In genomic region chr9:38000735-38001134, GRCh38 we compare ENCODE assay signal across 20 cellular contexts.
DNase-seq lines count a peak whose midpoint lies in the region; ATAC-seq, FAIRE-seq and TF ChIP-seq lines count a peak whose summit lies in the region.
"Had no signal": no experiment of that assay in that cellular context is flagged by ENCODE, and none has a peak within 500 bp of the region (broad histone marks: within the 10 kb centered on the region; RNA-seq: fewer than 3 reads in every experiment).

No MANE protein-coding gene starts in this region.

- no peaks in the 10 kb centered on the region for H3K27me3 ChIP-seq in HCT116 (ENCODE audit: insufficient read depth, low read length)
- H3K27me3 ChIP-seq: brain microvascular endothelial cell, gastroesophageal sphincter, thyroid gland had no signal

- CTCF ChIA-PET in HCT116 (lab: Charles Lee), result no interaction called here
- CTCF ChIA-PET in RWPE1 (lab: Yijun Ruan, JAX), result no interaction called here
- CTCF ChIA-PET in activated naive CD4-positive, alpha-beta T cell treated with anti-CD3 and anti-CD28 coated beads, Interleukin-2, amount 10 ng/mL, durations not matched to agents 7 days and 5 days (lab: Charles Lee), result no interaction called here

- POLR2A ChIA-PET in HCT116 (lab: Charles Lee) (no interaction called here), RWPE1 (lab: Yijun Ruan, JAX; ENCODE audit: low non-redundant PET) (no interaction called here)

- H3K79me2 ChIP-seq in HCT116 (ENCODE audit: insufficient read depth, low read length), result peaks cover 82% of the 10 kb centered on the region

- H3K9me3 ChIP-seq in HCT116 (ENCODE audit: control insufficient read depth in 1 of 2, insufficient read depth in 1 of 2, low read depth in 1 of 2, low read length in 2 of 2), result no peaks in the 10 kb centered on the region
- H3K9me3 ChIP-seq: gastroesophageal sphincter, thyroid gland had no signal

- peaks cover 25 to 77% of the 10 kb centered on the region in 2 experiments for H3K4me1 ChIP-seq in HCT116 (ENCODE audit: control insufficient read depth in 1 of 2, insufficient read depth in 2 of 2, low read length in 2 of 2)

- peaks cover 30% of the 10 kb centered on the region for H3K4me1 Mint-ChIP-seq in mesothelial cell of epicardium
- peaks cover 8% of the 10 kb centered on the region for H3K4me1 Mint-ChIP-seq in activated naive CD4-positive, alpha-beta T cell treated with anti-CD3 and anti-CD28 coated beads, Interleukin-2, amount 10 ng/mL, durations not matched to agents 7 days and 5 days
- H3K4me1 Mint-ChIP-seq in activated T-helper 1 cell treated with anti-CD3 and anti-CD28 coated beads, Interleukin-12 subunit alpha, Interleukin-12 subunit beta, Interleukin-2, Interleukin-4 antibody, amounts not matched to agents 30 ng/mL and 10 ng/mL and 1 ng/mL, durations not matched to agents 14 hours and 24 hours and 36 hours (ENCODE audit: low read depth), result peaks cover 20% of the 10 kb centered on the region

- H3K4me3 Mint-ChIP-seq in mesothelial cell of epicardium, result no peak overlapping the region
- H3K4me3 Mint-ChIP-seq in activated naive CD4-positive, alpha-beta T cell treated with anti-CD3 and anti-CD28 coated beads, Interleukin-2, amount 10 ng/mL, durations not matched to agents 7 days and 5 days, result no peak overlapping the region
- no peak overlapping the region for H3K4me3 Mint-ChIP-seq in activated T-helper 1 cell treated with anti-CD3 and anti-CD28 coated beads, Interleukin-12 subunit alpha, Interleukin-12 subunit beta, Interleukin-2, Interleukin-4 antibody, amounts not matched to agents 30 ng/mL and 10 ng/mL and 1 ng/mL, durations not matched to agents 14 hours and 24 hours and 36 hours
- H3K4me3 Mint-ChIP-seq: activated naive CD8-positive, alpha-beta T cell treated with anti-CD3 and anti-CD28 coated beads, Interleukin-2, amount 50 U/mL, for 24 hours; CD4-positive, CD25-positive, alpha-beta regulatory T cell; stimulated activated memory B cell treated with anti-CD40 and anti-IgM and Interleukin-4, amounts not matched to agents 10 μg/mL and 1 μg/mL and 100 μg/mL, for 72 hours had no signal

- H3K9ac ChIP-seq in HCT116 (ENCODE audit: low read length), result no peak overlapping the region

- no peaks in the 10 kb centered on the region for H3K9me3 Mint-ChIP-seq in mesothelial cell of epicardium
- H3K9me3 Mint-ChIP-seq in activated naive CD4-positive, alpha-beta T cell treated with anti-CD3 and anti-CD28 coated beads, Interleukin-2, amount 10 ng/mL, durations not matched to agents 7 days and 5 days, result no peaks in the 10 kb centered on the region
- no peaks in the 10 kb centered on the region for H3K9me3 Mint-ChIP-seq in activated T-helper 1 cell treated with anti-CD3 and anti-CD28 coated beads, Interleukin-12 subunit alpha, Interleukin-12 subunit beta, Interleukin-2, Interleukin-4 antibody, amounts not matched to agents 30 ng/mL and 10 ng/mL and 1 ng/mL, durations not matched to agents 14 hours and 24 hours and 36 hours
- H3K9me3 Mint-ChIP-seq: activated naive CD8-positive, alpha-beta T cell treated with anti-CD3 and anti-CD28 coated beads, Interleukin-2, amount 50 U/mL, for 24 hours; stimulated activated memory B cell treated with anti-CD40 and anti-IgM and Interleukin-4, amounts not matched to agents 10 μg/mL and 1 μg/mL and 100 μg/mL, for 72 hours had no signal

- intact Hi-C loops in HCT116 (cut with micrococcal nuclease), result no loop called here
- intact Hi-C loops in activated T-helper 1 cell treated with anti-CD3 and anti-CD28 coated beads, Interleukin-12 subunit alpha, Interleukin-12 subunit beta, Interleukin-2, Interleukin-4 antibody, amounts not matched to agents 30 ng/mL and 10 ng/mL and 1 ng/mL, durations not matched to agents 14 hours and 24 hours and 36 hours (cut with micrococcal nuclease), result no loop called here

- no peaks in the 10 kb centered on the region; the same call in 1 of the 2 replicates for H4K20me1 ChIP-seq in HCT116 (ENCODE audit: insufficient read depth)

- TF ChIP-seq CTCF in HCT116 (IDR thresholded peaks at IDR 0.05 in 2 of 3, conservative IDR thresholded peaks at IDR 0.05 in 1 of 3; ENCODE audit: borderline replicate concordance in 1 of 3, insufficient read depth in 1 of 3, low read depth in 2 of 3, low read length in 2 of 3), result no peak; a peak in 1 of 6 replicates
- no peak for TF ChIP-seq CTCF in RWPE1 (conservative IDR thresholded peaks at IDR 0.05; ENCODE audit: low read depth)
- no peak for TF ChIP-seq CTCF in mesothelial cell of epicardium (IDR thresholded peaks at IDR 0.05; ENCODE audit: unreplicated experiment)

- no peak overlapping the region for H3K4me3 ChIP-seq in HCT116 (replicated peaks in 1 of 2; ENCODE audit: low read depth in 1 of 2, low read length in 2 of 2)
- H3K4me3 ChIP-seq: gastroesophageal sphincter, thyroid gland had no signal

- FAIRE-seq in GM18507 (lab: Jason Lieb, UNC), result peak; percentile 83
- FAIRE-seq: colon, small intestine had no signal

- H3K9me2 ChIP-seq in HCT116 (ENCODE audit: insufficient read depth), result no peaks in the 10 kb centered on the region

- no peak for ATAC-seq in HCT116
- ATAC-seq: activated naive CD8-positive, alpha-beta T cell treated with anti-CD3 and anti-CD28 coated beads, Interleukin-2, amount 50 U/mL, for 24 hours; gastroesophageal sphincter; stimulated activated memory B cell treated with anti-CD40 and anti-IgM and Interleukin-4, amounts not matched to agents 10 μg/mL and 1 μg/mL and 100 μg/mL, for 72 hours had no signal

- no peak for DNase-seq in GM18507 (ENCODE audit: extremely low spot score, insufficient read length, low read depth)
- DNase-seq in HCT116 (ENCODE audit: low read depth, low spot score), result no peak
- no peak for DNase-seq in RWPE1 (ENCODE audit: low spot score)
- DNase-seq in mesothelial cell of epicardium (ENCODE audit: low spot score in 2 of 2, unreplicated experiment in 2 of 2), result no peak
- DNase-seq in activated naive CD4-positive, alpha-beta T cell treated with anti-CD3 and anti-CD28 coated beads, Interleukin-2, amount 10 ng/mL, durations not matched to agents 7 days and 5 days, result no peak
- DNase-seq in activated T-helper 1 cell treated with anti-CD3 and anti-CD28 coated beads, Interleukin-12 subunit alpha, Interleukin-12 subunit beta, Interleukin-2, Interleukin-4 antibody, amounts not matched to agents 30 ng/mL and 10 ng/mL and 1 ng/mL, durations not matched to agents 14 hours and 24 hours and 36 hours (ENCODE audit: low spot score), result no peak
- DNase-seq in activated CD4-positive, alpha-beta T cell treated with anti-CD3 and anti-CD28 coated beads, Interleukin-2, amount 50 U/mL, for 4 hours, result no peak
- DNase-seq in activated CD4-positive, CD25-positive, alpha-beta regulatory T cell (lab: John Stamatoyannopoulos, UW), result no peak
- DNase-seq: activated CD4-positive, alpha-beta T cell treated with anti-CD3 and anti-CD28 coated beads, Interleukin-2, amount 50 U/mL, for 1 hour; activated CD8-positive, alpha-beta memory T cell treated with anti-CD3 and anti-CD28 coated beads, Interleukin-2, amount 50 U/mL, for 48 hours; activated effector memory CD4-positive, alpha-beta T cell treated with anti-CD3 and anti-CD28 coated beads, Interleukin-2, amount 50 U/mL, for 16 hours; activated naive CD8-positive, alpha-beta T cell treated with anti-CD3 and anti-CD28 coated beads, Interleukin-2, amount 50 U/mL, for 24 hours; brain microvascular endothelial cell; CD4-positive, CD25-positive, alpha-beta regulatory T cell; NCI-H1092; small intestine; thyroid gland had no signal

- H3K36me3 ChIP-seq in HCT116 (ENCODE audit: control insufficient read depth in 1 of 2, insufficient read depth in 2 of 2, low read length in 2 of 2), result no peaks in the 10 kb centered on the region
- H3K36me3 ChIP-seq: gastroesophageal sphincter, thyroid gland had no signal

- no peak for TF ChIP-seq POLR2A in HCT116 (IDR thresholded peaks at IDR 0.05; ENCODE audit: borderline replicate concordance, extremely low read depth, insufficient read depth, insufficient read length)

- RAD21 ChIA-PET in HCT116 (lab: Charles Lee; ENCODE audit: low non-redundant PET in 1 of 2, low total read pairs in 2 of 2, uncharacterized antibody in 2 of 2, unreplicated experiment in 2 of 2), result no interaction called here

- no peak overlapping the region for H3K27ac ChIP-seq in HCT116 (ENCODE audit: low read depth, low read length)
- H3K27ac ChIP-seq in RWPE1, result peak overlapping the region; percentile 86; the same call in 1 of the 2 replicates
- H3K27ac ChIP-seq: brain microvascular endothelial cell, gastroesophageal sphincter, thyroid gland had no signal

- no peak for TF ChIP-seq RAD21 in HCT116 (IDR thresholded peaks at IDR 0.05; ENCODE audit: low read depth)

- H3K4me2 ChIP-seq in HCT116 (ENCODE audit: low read length), result peak overlapping the region; percentile 70

- no peaks in the 10 kb centered on the region for H3K27me3 Mint-ChIP-seq in mesothelial cell of epicardium (ENCODE audit: low read depth)
- peaks cover 4% of the 10 kb centered on the region for H3K27me3 Mint-ChIP-seq in activated naive CD4-positive, alpha-beta T cell treated with anti-CD3 and anti-CD28 coated beads, Interleukin-2, amount 10 ng/mL, durations not matched to agents 7 days and 5 days
- H3K27me3 Mint-ChIP-seq in activated T-helper 1 cell treated with anti-CD3 and anti-CD28 coated beads, Interleukin-12 subunit alpha, Interleukin-12 subunit beta, Interleukin-2, Interleukin-4 antibody, amounts not matched to agents 30 ng/mL and 10 ng/mL and 1 ng/mL, durations not matched to agents 14 hours and 24 hours and 36 hours (ENCODE audit: insufficient read depth), result no peaks in the 10 kb centered on the region
- H3K27me3 Mint-ChIP-seq: activated naive CD8-positive, alpha-beta T cell treated with anti-CD3 and anti-CD28 coated beads, Interleukin-2, amount 50 U/mL, for 24 hours; stimulated activated memory B cell treated with anti-CD40 and anti-IgM and Interleukin-4, amounts not matched to agents 10 μg/mL and 1 μg/mL and 100 μg/mL, for 72 hours had no signal

- no TSS peak for BruUV-seq in HCT116 (replicated peaks; lab: Mats Ljungman, UMichigan)

- peak overlapping the region; percentile 8 for H3K27ac Mint-ChIP-seq in mesothelial cell of epicardium
- no peak overlapping the region for H3K27ac Mint-ChIP-seq in activated naive CD4-positive, alpha-beta T cell treated with anti-CD3 and anti-CD28 coated beads, Interleukin-2, amount 10 ng/mL, durations not matched to agents 7 days and 5 days
- no peak overlapping the region for H3K27ac Mint-ChIP-seq in activated T-helper 1 cell treated with anti-CD3 and anti-CD28 coated beads, Interleukin-12 subunit alpha, Interleukin-12 subunit beta, Interleukin-2, Interleukin-4 antibody, amounts not matched to agents 30 ng/mL and 10 ng/mL and 1 ng/mL, durations not matched to agents 14 hours and 24 hours and 36 hours
- H3K27ac Mint-ChIP-seq: activated naive CD8-positive, alpha-beta T cell treated with anti-CD3 and anti-CD28 coated beads, Interleukin-2, amount 50 U/mL, for 24 hours; CD4-positive, CD25-positive, alpha-beta regulatory T cell had no signal

- no peaks in the 10 kb centered on the region for H3K36me3 Mint-ChIP-seq in mesothelial cell of epicardium
- no peaks in the 10 kb centered on the region for H3K36me3 Mint-ChIP-seq in activated naive CD4-positive, alpha-beta T cell treated with anti-CD3 and anti-CD28 coated beads, Interleukin-2, amount 10 ng/mL, durations not matched to agents 7 days and 5 days
- no peaks in the 10 kb centered on the region for H3K36me3 Mint-ChIP-seq in activated T-helper 1 cell treated with anti-CD3 and anti-CD28 coated beads, Interleukin-12 subunit alpha, Interleukin-12 subunit beta, Interleukin-2, Interleukin-4 antibody, amounts not matched to agents 30 ng/mL and 10 ng/mL and 1 ng/mL, durations not matched to agents 14 hours and 24 hours and 36 hours (ENCODE audit: low read depth)
- H3K36me3 Mint-ChIP-seq: CD4-positive, CD25-positive, alpha-beta regulatory T cell; stimulated activated memory B cell treated with anti-CD40 and anti-IgM and Interleukin-4, amounts not matched to agents 10 μg/mL and 1 μg/mL and 100 μg/mL, for 72 hours had no signal

- no peak overlapping the region for H2AFZ ChIP-seq in HCT116 (ENCODE audit: low read depth, low read length, poor library complexity, severe bottlenecking)
